Comparison of ENCODE assay signal across 11 cellular contexts in genomic region chr14:69712217-69712565, GRCh38. TPM values are rescaled to one million over a fixed set of nuclear protein-coding genes. Genes with fewer than 3 reads are reported as not detected.
DNase-seq lines count a peak whose midpoint lies in the region; ATAC-seq and TF ChIP-seq lines count a peak whose summit lies in the region.
"Had no signal": no experiment of that assay in that cellular context is flagged by ENCODE, and none has a peak within 500 bp of the region (broad histone marks: within the 10 kb centered on the region; RNA-seq: fewer than 3 reads in every experiment).

No MANE protein-coding gene starts in this region.

- no peak for TF ChIP-seq CTCF in AG10803 (conservative IDR thresholded peaks at IDR 0.05; ENCODE audit: low read length)
- no peak for TF ChIP-seq CTCF in Loucy (conservative IDR thresholded peaks at IDR 0.05; ENCODE audit: low read length)
- no peak for TF ChIP-seq CTCF in neural progenitor cell (IDR thresholded peaks at IDR 0.05)

- peak overlapping the region in 1 of 2 donors; percentile 65 for H3K4me3 Mint-ChIP-seq in effector memory CD8-positive, alpha-beta T cell
- H3K4me3 Mint-ChIP-seq in neural progenitor cell, result no peak overlapping the region
- H3K4me3 Mint-ChIP-seq: activated naive CD4-positive, alpha-beta T cell treated with anti-CD3 and anti-CD28 coated beads, Interleukin-2, amount 50 U/mL, for 24 hours; IgD-negative memory B cell had no signal

- H3K4me1 Mint-ChIP-seq in effector memory CD8-positive, alpha-beta T cell (ENCODE audit: low read depth in 2 of 2), result peaks cover 45 to 48% of the 10 kb centered on the region in 2 donors
- peaks cover 68% of the 10 kb centered on the region for H3K4me1 Mint-ChIP-seq in neural progenitor cell

- H3K4me1 ChIP-seq in Loucy (ENCODE audit: insufficient read depth, low read length, poor library complexity, severe bottlenecking), result peaks cover 36% of the 10 kb centered on the region
- H3K4me1 ChIP-seq in neural progenitor cell, result peaks cover 69% of the 10 kb centered on the region

- H3K4me3 ChIP-seq in AG10803 (ENCODE audit: low read length) (no peak overlapping the region), Loucy (ENCODE audit: low read length, poor library complexity, severe bottlenecking) (peak overlapping the region; percentile 32), neural progenitor cell (no peak overlapping the region)
- H3K4me3 ChIP-seq: SJSA1 had no signal

- peaks cover 67% of the 10 kb centered on the region for H3K36me3 Mint-ChIP-seq in effector memory CD8-positive, alpha-beta T cell (ENCODE audit: insufficient read depth)
- no peaks in the 10 kb centered on the region for H3K36me3 Mint-ChIP-seq in neural progenitor cell

- H3K27ac Mint-ChIP-seq in effector memory CD8-positive, alpha-beta T cell, result peak overlapping the region; percentile 90 to 95
- peak overlapping the region; percentile 86 for H3K27ac Mint-ChIP-seq in neural progenitor cell

- H3K4me2 ChIP-seq in Loucy (ENCODE audit: low read depth, low read length, poor library complexity, severe bottlenecking) (peak overlapping the region; percentile 54), neural progenitor cell (peak overlapping the region; percentile 65)

- H3K36me3 ChIP-seq in Loucy (ENCODE audit: insufficient read depth, low read length) (peaks cover 65% of the 10 kb centered on the region; the same call in 1 of the 2 replicates), neural progenitor cell (no peaks in the 10 kb centered on the region)

- no peaks in the 10 kb centered on the region for H4K20me1 ChIP-seq in Loucy (ENCODE audit: insufficient read depth, low read length, poor library complexity, severe bottlenecking)
- H4K20me1 ChIP-seq in neural progenitor cell (ENCODE audit: low read depth), result no peaks in the 10 kb centered on the region

- DNase-seq in AG10803 (ENCODE audit: low read depth) (peak; percentile 41), neural progenitor cell (ENCODE audit: low spot score) (no peak), KBM-7 (no peak), HCEC 1CT (no peak), GM19240 (ENCODE audit: insufficient read length, low spot score) (no peak)
- DNase-seq in effector memory CD8-positive, alpha-beta T cell, result no peak

- no peaks in the 10 kb centered on the region for H3K9me3 ChIP-seq in Loucy (ENCODE audit: insufficient read depth, low read depth, low read length)
- H3K9me3 ChIP-seq in neural progenitor cell (ENCODE audit: low read depth), result no peaks in the 10 kb centered on the region
- H3K9me3 ChIP-seq: SJSA1 had no signal

- H3K27ac ChIP-seq in neural progenitor cell, result peak overlapping the region; percentile 91
- H3K27ac ChIP-seq: SJSA1 had no signal

- no peaks in the 10 kb centered on the region for H3K27me3 ChIP-seq in Loucy (ENCODE audit: insufficient read depth, low read length, poor library complexity, severe bottlenecking)
- H3K27me3 ChIP-seq in neural progenitor cell, result no peaks in the 10 kb centered on the region
- H3K27me3 ChIP-seq: SJSA1 had no signal

- in situ Hi-C loops in KBM-7 (cut with MboI; ENCODE audit: low pct_unique_long_range_greater_than_20kb, low sequenced_read_pairs), result loop anchor here (10.0 kb wide), 1 partner anchor 107 kb away; no protein-coding TSS in a partner anchor

- H2AFZ ChIP-seq in Loucy (ENCODE audit: low read length) (no peak overlapping the region), neural progenitor cell (replicated peaks) (no peak overlapping the region)

- H3K9ac ChIP-seq in Loucy (ENCODE audit: low read depth, low read length, poor library complexity, severe bottlenecking), result peak overlapping the region; percentile 51
- H3K9ac ChIP-seq in neural progenitor cell, result no peak overlapping the region

- H3K9me3 Mint-ChIP-seq in effector memory CD8-positive, alpha-beta T cell, result no peaks in the 10 kb centered on the region
- H3K9me3 Mint-ChIP-seq in neural progenitor cell, result no peaks in the 10 kb centered on the region
- H3K9me3 Mint-ChIP-seq: activated naive CD4-positive, alpha-beta T cell treated with anti-CD3 and anti-CD28 coated beads, Interleukin-2, amount 50 U/mL, for 24 hours; IgD-negative memory B cell had no signal

- no peaks in the 10 kb centered on the region for H3K27me3 Mint-ChIP-seq in effector memory CD8-positive, alpha-beta T cell
- H3K27me3 Mint-ChIP-seq in neural progenitor cell (ENCODE audit: insufficient read depth, low read depth), result peaks cover 6% of the 10 kb centered on the region
- H3K27me3 Mint-ChIP-seq: activated naive CD4-positive, alpha-beta T cell treated with anti-CD3 and anti-CD28 coated beads, Interleukin-2, amount 50 U/mL, for 24 hours; IgD-negative memory B cell had no signal

- H3K79me2 ChIP-seq in Loucy (ENCODE audit: insufficient read depth, low read length) (no peaks in the 10 kb centered on the region), neural progenitor cell (ENCODE audit: low read depth) (no peaks in the 10 kb centered on the region)

- no peak for ATAC-seq in effector memory CD8-positive, alpha-beta T cell (replicated peaks)
- no peak for ATAC-seq in GM19035 (IDR thresholded peaks at IDR 0.05; ENCODE audit: unreplicated experiment)

- no peaks in the 10 kb centered on the region for H3K9me2 ChIP-seq in Loucy (replicated peaks; ENCODE audit: low read depth, low read length)

- H3F3A ChIP-seq in Loucy (ENCODE audit: low read depth) (no peaks in the 10 kb centered on the region), neural progenitor cell (ENCODE audit: low read depth) (peaks cover 49% of the 10 kb centered on the region)

RNA-seq across cellular contexts. Expression of gene SRSF5, which starts 54.8 kb away (rescaled TPM):
- total RNA-seq in neural progenitor cell (ENCODE audit: low replicate concordance), result 486 and 664 TPM in 2 replicates
